1 cellular context compared by ENCODE assay signal in genomic region chr7:6016653-6016966, GRCh38.
TF ChIP-seq lines count a peak whose summit lies in the region.

No MANE protein-coding gene starts in this region.

TF ChIP-seq in A549, 52 proteins besides CTCF, POLR2A, EP300 and RAD21:
- no peak for TF ChIP-seq PHF8 (IDR thresholded peaks at IDR 0.05; ENCODE audit: borderline replicate concordance, low read depth)
- TF ChIP-seq JUN (IDR thresholded peaks at IDR 0.05): no peak
- no peak for TF ChIP-seq ATOH8 (CRISPR knock-in tag; IDR thresholded peaks at IDR 0.05; ENCODE audit: low read depth)
- no peak for TF ChIP-seq MAFK (IDR thresholded peaks at IDR 0.05; ENCODE audit: partially characterized antibody)
- TF ChIP-seq POLR2AphosphoS2 (conservative IDR thresholded peaks at IDR 0.05; ENCODE audit: low read length): no peak
- no peak for TF ChIP-seq HOXB13 (CRISPR knock-in tag; IDR thresholded peaks at IDR 0.05; ENCODE audit: low read depth)
- TF ChIP-seq USF2 (IDR thresholded peaks at IDR 0.05): no peak
- TF ChIP-seq JUNB (IDR thresholded peaks at IDR 0.05): no peak
- TF ChIP-seq PBX3 (IDR thresholded peaks at IDR 0.05): no peak
